8 cellular contexts compared by ENCODE assay signal in the genomic region with DNA sequence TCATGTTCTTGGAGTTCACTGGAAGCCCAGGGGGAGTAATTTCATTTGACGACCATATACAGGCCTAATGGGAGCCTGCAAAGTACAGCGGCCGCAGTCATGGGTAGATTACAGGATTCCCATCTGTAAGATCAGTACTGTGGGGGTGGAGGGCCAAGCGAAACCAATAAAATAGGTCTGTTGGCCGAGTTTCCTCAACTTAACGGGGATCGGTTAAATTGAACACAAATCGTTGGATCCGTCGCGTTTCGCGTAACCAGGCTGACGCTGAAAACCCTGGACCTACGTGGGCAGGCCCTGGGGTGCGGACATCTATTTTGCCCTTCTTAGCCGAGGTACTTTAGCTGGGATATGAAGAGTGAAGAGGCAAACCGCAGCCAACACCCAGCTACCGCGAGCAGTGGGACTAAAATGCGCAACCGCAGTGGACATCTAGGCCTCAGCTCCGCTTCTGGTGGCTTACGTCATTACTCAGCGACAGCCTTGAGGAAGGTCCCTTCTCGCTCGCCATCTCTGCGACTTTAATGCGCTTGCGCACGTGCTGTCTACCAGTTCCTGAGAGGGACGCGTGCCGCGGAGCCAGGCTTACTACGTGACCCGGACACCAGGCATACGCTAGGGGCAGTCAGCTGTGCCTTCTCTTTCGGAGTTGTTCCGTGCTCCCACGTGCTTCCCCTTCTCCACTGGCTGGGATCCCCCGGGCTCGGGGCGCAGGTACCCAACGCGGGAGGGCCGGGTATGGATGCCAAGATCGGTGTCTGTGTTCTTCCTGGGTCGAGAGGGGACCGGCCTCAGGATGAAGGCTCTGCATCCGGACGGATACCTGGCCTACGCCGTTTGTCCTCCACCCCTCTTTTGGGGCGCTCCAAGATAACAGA. TPM values are rescaled to one million over a fixed set of nuclear protein-coding genes. Genes with fewer than 3 reads are reported as not detected.
DNase-seq lines count a peak whose midpoint lies in the region; ATAC-seq and FAIRE-seq lines count a peak whose summit lies in the region.

A gene (plus strand): TSS at position 551 of the 878 bp plus-strand sequence. CDS start 2,597 bp downstream, outside the sequence.

- no peaks in the 10 kb centered on the region for H3K9me3 Mint-ChIP-seq in effector memory CD8-positive, alpha-beta T cell
- H3K9me3 Mint-ChIP-seq in memory B cell: no peaks in the 10 kb centered on the region

- H3K27ac Mint-ChIP-seq in effector memory CD8-positive, alpha-beta T cell: peak within 1 kb of the TSS; percentile 99
- H3K27ac Mint-ChIP-seq in memory B cell: peak within 1 kb of the TSS; percentile 98

- peaks cover 31 to 35% of the 10 kb centered on the region in 2 donors for H3K4me1 Mint-ChIP-seq in effector memory CD8-positive, alpha-beta T cell (ENCODE audit: low read depth in 2 of 2)
- H3K4me1 Mint-ChIP-seq in memory B cell: peaks cover 42% of the 10 kb centered on the region

- peak; percentile 90 for DNase-seq in Caki2 (ENCODE audit: low read depth)
- peak; percentile 96 for DNase-seq in HTR-8/SVneo (ENCODE audit: insufficient read length, low spot score)
- peak; percentile 97 for DNase-seq in NOMO-1 treated with DMSO at 0.1 percent for 48 hours (lab: John Stamatoyannopoulos, UW; ENCODE audit: unreplicated experiment)
- DNase-seq in activated CD8-positive, alpha-beta memory T cell treated with anti-CD3 and anti-CD28 coated beads for 4 hours (ENCODE audit: low read depth in 2 of 2): peak; percentile 94 to 96
- peak; percentile 97 to 98 (median 98) for DNase-seq in effector memory CD8-positive, alpha-beta T cell
- peak; percentile 94 to 95 for DNase-seq in memory B cell (ENCODE audit: low spot score in 2 of 2)
- peak; percentile 88 for DNase-seq in stimulated activated CD8-positive, alpha-beta memory T cell treated with anti-CD3 and anti-CD28 coated beads, Interleukin-12 subunit alpha, Interleukin-12 subunit beta, amount 100 ng/mL, for 24 hours (ENCODE audit: extremely low read depth)

- ATAC-seq in GM21367 (IDR thresholded peaks at IDR 0.05; ENCODE audit: unreplicated experiment) (peak; percentile 86), memory B cell (ENCODE audit: low read depth) (peak; percentile 88)
- ATAC-seq in effector memory CD8-positive, alpha-beta T cell (replicated peaks): peak; percentile 92

- in situ Hi-C loops in Caki2 (cut with HindIII; ENCODE audit: low pct_unique_long_range_greater_than_20kb, low sequenced_read_pairs): no loop called here

- H3K36me3 Mint-ChIP-seq in effector memory CD8-positive, alpha-beta T cell (ENCODE audit: insufficient read depth): peaks cover 35% of the 10 kb centered on the region
- peaks cover 17% of the 10 kb centered on the region for H3K36me3 Mint-ChIP-seq in memory B cell

- H3K27me3 Mint-ChIP-seq in effector memory CD8-positive, alpha-beta T cell: no peaks in the 10 kb centered on the region
- H3K27me3 Mint-ChIP-seq in memory B cell: no peaks in the 10 kb centered on the region

- peak; percentile 82 for FAIRE-seq in HTR-8/SVneo (lab: Jason Lieb, UNC)

- H3K4me3 Mint-ChIP-seq in effector memory CD8-positive, alpha-beta T cell: peak within 1 kb of the TSS; percentile 93 to 97
- H3K4me3 Mint-ChIP-seq in memory B cell: peak within 1 kb of the TSS; percentile 98

RNA-seq across cellular contexts. Expression of the gene that starts here (rescaled TPM):
- 35.6 and 38.6 TPM in 2 replicates for total RNA-seq in Caki2 (2014; rRNA removed; shearing (Covaris generic); ENCODE audit: low replicate concordance)

Comparison
In these comparisons a context has a peak if more than half of its experiments do, and no peak if none do; other contexts are left out.
1. Peak in every context shown above with its lines: DNase-seq and ATAC-seq.